Comparison of ENCODE assay signal across 8 cellular contexts in genomic region chr9:34377402-34377741, GRCh38. TPM values are rescaled to one million over a fixed set of nuclear protein-coding genes. Genes with fewer than 3 reads are reported as not detected.
DNase-seq lines count a peak whose midpoint lies in the region; TF ChIP-seq lines count a peak whose summit lies in the region.

No MANE protein-coding gene starts in this region.

- no peaks in the 10 kb centered on the region for H3K9me2 ChIP-seq in GM23248 (ENCODE audit: insufficient read depth)

- no peak overlapping the region for H3K4ac ChIP-seq in trophoblast cell (ENCODE audit: low read depth, low read length)

- H3K14ac ChIP-seq in trophoblast cell (ENCODE audit: low read length): no peak overlapping the region

- no peak overlapping the region for H4K12ac ChIP-seq in trophoblast cell (ENCODE audit: low read depth, low read length)

- H3F3A ChIP-seq in GM23248 (ENCODE audit: insufficient read depth): 0 out of 2 replicates have a peak, but pooled peaks cover 5% of the 10 kb centered on the region

- H2BK5ac ChIP-seq in trophoblast cell (ENCODE audit: low read depth, low read length, poor library complexity): peak overlapping the region; percentile 19

- in situ Hi-C loops in GM23248 (cut with MboI): loop anchor here (5.0 kb wide), 1 partner anchor 35 kb away; no protein-coding TSS in a partner anchor

- H2BK12ac ChIP-seq in trophoblast cell (ENCODE audit: low read length): peak overlapping the region; percentile 44

- no peak overlapping the region for H3K23ac ChIP-seq in trophoblast cell (ENCODE audit: low read length)

- peak overlapping the region; percentile 88 for H3K4me2 ChIP-seq in GM23248 (ENCODE audit: unreplicated experiment)
- peak overlapping the region; percentile 82 for H3K4me2 ChIP-seq in trophoblast cell (ENCODE audit: low read length)

- H3K18ac ChIP-seq in trophoblast cell (ENCODE audit: low read length): peak overlapping the region; percentile 26

- no peaks in the 10 kb centered on the region for H3K27me3 ChIP-seq in GM23248 (replicated peaks; ENCODE audit: insufficient read depth)
- H3K27me3 ChIP-seq in SJSA1 (replicated peaks): no peaks in the 10 kb centered on the region
- H3K27me3 ChIP-seq in trophoblast cell (ENCODE audit: insufficient read depth, low read length): peaks cover 14% of the 10 kb centered on the region

- H3K27ac ChIP-seq in GM23248 (no peak overlapping the region), SJSA1 (no peak overlapping the region), trophoblast cell (ENCODE audit: low read depth, low read length) (peak overlapping the region; percentile 5)

- H2AFZ ChIP-seq in GM23248 (peak overlapping the region; percentile 89), trophoblast cell (ENCODE audit: insufficient read depth, low read length, poor library complexity) (peak overlapping the region; percentile 83)

- H4K20me1 ChIP-seq in GM23248 (ENCODE audit: insufficient read depth): no peaks in the 10 kb centered on the region

- H4K91ac ChIP-seq in trophoblast cell (ENCODE audit: low read depth, low read length): no peak overlapping the region

- DNase-seq in GM23248 (peak; percentile 61), SJSA1 (ENCODE audit: low read depth in 1 of 2, low spot score in 2 of 2) (no peak), fibroblast of villous mesenchyme (ENCODE audit: low read depth) (no peak), trophoblast cell (peak in 1 of 2 donors; percentile 18), SHP77 (lab: John Stamatoyannopoulos, UW) (no peak), NCI-H1436 (lab: John Stamatoyannopoulos, UW) (no peak), H4 (ENCODE audit: low spot score) (no peak)
- DNase-seq in activated CD4-positive, CD25-positive, alpha-beta regulatory T cell treated with anti-CD3 and anti-CD28 coated beads, Interleukin-2, amount 50 U/mL, for 72 hours: no peak

- H3K79me2 ChIP-seq in GM23248 (ENCODE audit: insufficient read depth) (no peaks in the 10 kb centered on the region), trophoblast cell (ENCODE audit: control insufficient read depth, insufficient read depth, low read length, poor library complexity) (peaks cover 3% of the 10 kb centered on the region)

- no peak overlapping the region for H2BK120ac ChIP-seq in trophoblast cell (ENCODE audit: insufficient read depth, low read length, poor library complexity)

- H3K9me3 ChIP-seq in GM23248 (ENCODE audit: low read depth) (no peaks in the 10 kb centered on the region), SJSA1 (replicated peaks) (no peaks in the 10 kb centered on the region), trophoblast cell (ENCODE audit: insufficient read depth, low read depth, low read length) (peaks cover 6% of the 10 kb centered on the region)

- H2AK5ac ChIP-seq in trophoblast cell (ENCODE audit: low read length): no peak overlapping the region

- no peaks in the 10 kb centered on the region for H3K36me3 ChIP-seq in GM23248 (ENCODE audit: low read depth)
- no peaks in the 10 kb centered on the region for H3K36me3 ChIP-seq in SJSA1
- H3K36me3 ChIP-seq in trophoblast cell (ENCODE audit: control insufficient read depth in 1 of 2, insufficient read depth in 2 of 2, low read length in 2 of 2): peaks cover under 1 to 1% of the 10 kb centered on the region in 2 experiments

- H4K8ac ChIP-seq in trophoblast cell (ENCODE audit: low read depth, low read length): no peak overlapping the region

- TF ChIP-seq CTCF in fibroblast of villous mesenchyme (IDR thresholded peaks at IDR 0.05; ENCODE audit: insufficient read depth, low read depth, low read length): no peak

- H3K4me3 ChIP-seq in GM23248 (peak overlapping the region; percentile 79), SJSA1 (peak overlapping the region; percentile 49), fibroblast of villous mesenchyme (ENCODE audit: low read depth, low read length) (peak overlapping the region; percentile 55), trophoblast cell (ENCODE audit: low read depth, low read length) (peak overlapping the region; percentile 33)

- H3K4me1 ChIP-seq in GM23248 (ENCODE audit: insufficient read depth) (no peaks in the 10 kb centered on the region), SJSA1 (replicated peaks) (0 out of 2 replicates have a peak, but pooled peaks cover 7% of the 10 kb centered on the region), trophoblast cell (ENCODE audit: control insufficient read depth in 1 of 2, insufficient read depth in 2 of 2, low read length in 2 of 2) (peaks cover 40 to 50% of the 10 kb centered on the region in 2 experiments)

- 5 to 8% methylated on average over 21 of the region's 21 CpGs for WGBS in GM23248 (ENCODE audit: low coverage in 1 of 2, low lambda C conversion rate in 2 of 2, missing lambda C conversion rate in 2 of 2), 2 experiments
- no CpG with 5 or more reads among the region's 21 CpGs for whole genome bisulfite sequencing in trophoblast cell (ENCODE audit: extremely low coverage, insufficient coverage, insufficient read length)

- H3K79me1 ChIP-seq in trophoblast cell (ENCODE audit: low read length): peaks cover 16% of the 10 kb centered on the region

- H3K9ac ChIP-seq in GM23248 (peak overlapping the region; percentile 64), trophoblast cell (ENCODE audit: low read length) (no peak overlapping the region)

RNA-seq across cellular contexts. Expression of gene MYORG, which starts 0.7 kb away (rescaled TPM):
- total RNA-seq in GM23248 (2014; rRNA removed; shearing (Covaris generic)): 0.13 and 1.1 TPM in 2 replicates
- 0.72 and 0.73 TPM in 2 replicates for polyA plus RNA-seq in GM23248 (2016; fragmentation: Nextera tagmentation; extraction: Ambion mirVana)
- 0.37 and 0.97 TPM in 2 replicates for total RNA-seq in SJSA1 (2014; rRNA removed; shearing (Covaris generic))
- total RNA-seq in fibroblast of villous mesenchyme: 0.64 and 1.3 TPM in 2 replicates
- 23.9 and 24.2 TPM in 2 replicates for polyA plus RNA-seq in trophoblast cell (2013)
- 1.9 and 2.7 TPM in 2 replicates for total RNA-seq in H4 (2014; rRNA removed; shearing (Covaris generic))

RNA-seq across cellular contexts. Expression of gene NUDT2, which starts 48.0 kb away (rescaled TPM):
- total RNA-seq in GM23248 (2014; rRNA removed; shearing (Covaris generic)): 7.6 and 12.5 TPM in 2 replicates
- polyA plus RNA-seq in GM23248 (2016; fragmentation: Nextera tagmentation; extraction: Ambion mirVana): 14.3 and 17.6 TPM in 2 replicates
- 9.7 and 27.0 TPM in 2 replicates for total RNA-seq in SJSA1 (2014; rRNA removed; shearing (Covaris generic))
- 21.6 and 30.2 TPM in 2 replicates for total RNA-seq in fibroblast of villous mesenchyme
- polyA plus RNA-seq in trophoblast cell (2013): 10.6 and 10.8 TPM in 2 replicates
- total RNA-seq in H4 (2014; rRNA removed; shearing (Covaris generic)): 71.9 and 75.3 TPM in 2 replicates

RNA-seq across cellular contexts. Expression of gene KIF24, which starts 48.3 kb away (rescaled TPM):
- 1.1 and 1.6 TPM in 2 replicates for total RNA-seq in GM23248 (2014; rRNA removed; shearing (Covaris generic))
- 0.95 and 0.99 TPM in 2 replicates for polyA plus RNA-seq in GM23248 (2016; fragmentation: Nextera tagmentation; extraction: Ambion mirVana)
- total RNA-seq in SJSA1 (2014; rRNA removed; shearing (Covaris generic)): 2.1 and 4.1 TPM in 2 replicates
- total RNA-seq in fibroblast of villous mesenchyme: 2.6 and 3.5 TPM in 2 replicates
- polyA plus RNA-seq in trophoblast cell (2013): 1.7 and 1.9 TPM in 2 replicates
- 5.5 and 5.9 TPM in 2 replicates for total RNA-seq in H4 (2014; rRNA removed; shearing (Covaris generic))
